In genomic region chr9:110196084-110196499, GRCh38 we compare ENCODE assay signal across 1 cellular context.
TF ChIP-seq lines count a peak whose summit lies in the region.
"Not testable (repeated sequence)": the region's sequence is repeated elsewhere in the genome, so short reads cannot be mapped to it uniquely, and the experiment has no call there.

No MANE protein-coding gene starts in this region.

TF ChIP-seq in HepG2, 621 proteins besides CTCF, POLR2A, EP300 and RAD21 (continued from another document and continues in another):
- TF ChIP-seq, protein P1, sequence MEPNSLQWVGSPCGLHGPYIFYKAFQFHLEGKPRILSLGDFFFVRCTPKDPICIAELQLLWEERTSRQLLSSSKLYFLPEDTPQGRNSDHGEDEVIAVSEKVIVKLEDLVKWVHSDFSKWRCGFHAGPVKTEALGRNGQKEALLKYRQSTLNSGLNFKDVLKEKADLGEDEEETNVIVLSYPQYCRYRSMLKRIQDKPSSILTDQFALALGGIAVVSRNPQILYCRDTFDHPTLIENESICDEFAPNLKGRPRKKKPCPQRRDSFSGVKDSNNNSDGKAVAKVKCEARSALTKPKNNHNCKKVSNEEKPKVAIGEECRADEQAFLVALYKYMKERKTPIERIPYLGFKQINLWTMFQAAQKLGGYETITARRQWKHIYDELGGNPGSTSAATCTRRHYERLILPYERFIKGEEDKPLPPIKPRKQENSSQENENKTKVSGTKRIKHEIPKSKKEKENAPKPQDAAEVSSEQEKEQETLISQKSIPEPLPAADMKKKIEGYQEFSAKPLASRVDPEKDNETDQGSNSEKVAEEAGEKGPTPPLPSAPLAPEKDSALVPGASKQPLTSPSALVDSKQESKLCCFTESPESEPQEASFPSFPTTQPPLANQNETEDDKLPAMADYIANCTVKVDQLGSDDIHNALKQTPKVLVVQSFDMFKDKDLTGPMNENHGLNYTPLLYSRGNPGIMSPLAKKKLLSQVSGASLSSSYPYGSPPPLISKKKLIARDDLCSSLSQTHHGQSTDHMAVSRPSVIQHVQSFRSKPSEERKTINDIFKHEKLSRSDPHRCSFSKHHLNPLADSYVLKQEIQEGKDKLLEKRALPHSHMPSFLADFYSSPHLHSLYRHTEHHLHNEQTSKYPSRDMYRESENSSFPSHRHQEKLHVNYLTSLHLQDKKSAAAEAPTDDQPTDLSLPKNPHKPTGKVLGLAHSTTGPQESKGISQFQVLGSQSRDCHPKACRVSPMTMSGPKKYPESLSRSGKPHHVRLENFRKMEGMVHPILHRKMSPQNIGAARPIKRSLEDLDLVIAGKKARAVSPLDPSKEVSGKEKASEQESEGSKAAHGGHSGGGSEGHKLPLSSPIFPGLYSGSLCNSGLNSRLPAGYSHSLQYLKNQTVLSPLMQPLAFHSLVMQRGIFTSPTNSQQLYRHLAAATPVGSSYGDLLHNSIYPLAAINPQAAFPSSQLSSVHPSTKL (CRISPR knock-in tag; IDR thresholded peaks at IDR 0.05), result peak; percentile 82
- TF ChIP-seq ISL2 (CRISPR knock-in tag; IDR thresholded peaks at IDR 0.05) (peak; percentile 45; the same call in 1 of the 2 replicates), MEF2D (CRISPR knock-in tag; IDR thresholded peaks at IDR 0.05) (0 out of 2 replicates have a peak, but pooled peaks have one; percentile 25), SOX13 (CRISPR knock-in tag; conservative IDR thresholded peaks at IDR 0.05 in 1 of 2, IDR thresholded peaks at IDR 0.05 in 1 of 2) (peak in 1 of 2 experiments; percentile 79; a peak in 2 of 4 replicates), HMG20A (CRISPR knock-in tag; IDR thresholded peaks at IDR 0.05; ENCODE audit: borderline replicate concordance) (peak; percentile 35; the same call in 1 of the 2 replicates), GATAD2A (CRISPR knock-in tag; IDR thresholded peaks at IDR 0.05) (peak; percentile 64; the same call in 1 of the 2 replicates), ZNF687 (CRISPR knock-in tag; IDR thresholded peaks at IDR 0.05) (peak; percentile 70), SAP130 (CRISPR knock-in tag; IDR thresholded peaks at IDR 0.05; ENCODE audit: low read depth) (peak; percentile 63), ZFY (CRISPR knock-in tag; IDR thresholded peaks at IDR 0.05) (0 out of 2 replicates have a peak, but pooled peaks have one; percentile 0), ZNF460 (CRISPR knock-in tag; IDR thresholded peaks at IDR 0.05; ENCODE audit: borderline replicate concordance) (peak; percentile 85; the same call in 1 of the 2 replicates), CEBPB (IDR thresholded peaks at IDR 0.05; ENCODE audit: borderline replicate concordance, low read depth, low read length) (peak; percentile 70; the same call in 1 of the 2 replicates), ZNF501 (CRISPR knock-in tag; IDR thresholded peaks at IDR 0.05) (peak; percentile 34; the same call in 1 of the 2 replicates), HNF4A (CRISPR knock-in tag; IDR thresholded peaks at IDR 0.05) (peak; percentile 57), MED1 (CRISPR knock-in tag; IDR thresholded peaks at IDR 0.05) (peak; percentile 68), HOXA3 (CRISPR knock-in tag; IDR thresholded peaks at IDR 0.05) (peak; percentile 50; the same call in 1 of the 2 replicates), ARID4A (CRISPR knock-in tag; IDR thresholded peaks at IDR 0.05; ENCODE audit: borderline replicate concordance) (peak; percentile 29; the same call in 1 of the 2 replicates), ZNF362 (CRISPR knock-in tag; IDR thresholded peaks at IDR 0.05; ENCODE audit: borderline replicate concordance) (peak; percentile 96), ZBTB7B (CRISPR knock-in tag; IDR thresholded peaks at IDR 0.05) (0 out of 2 replicates have a peak, but pooled peaks have one; percentile 19), ZNF770 (CRISPR knock-in tag; IDR thresholded peaks at IDR 0.05) (peak; percentile 99), NCOA2 (CRISPR knock-in tag; IDR thresholded peaks at IDR 0.05) (peak; percentile 46; the same call in 1 of the 2 replicates), MIER3 (CRISPR knock-in tag; IDR thresholded peaks at IDR 0.05; ENCODE audit: borderline replicate concordance) (peak; percentile 49; the same call in 1 of the 2 replicates), ZNF580 (CRISPR knock-in tag; IDR thresholded peaks at IDR 0.05; ENCODE audit: borderline replicate concordance, low read depth) (peak; percentile 29; the same call in 1 of the 2 replicates), ZNF317 (CRISPR knock-in tag; IDR thresholded peaks at IDR 0.05) (peak; percentile 35; the same call in 1 of the 2 replicates), NR2F6 (IDR thresholded peaks at IDR 0.05) (peak; percentile 67), NR2F6 (CRISPR knock-in tag; IDR thresholded peaks at IDR 0.05) (peak; percentile 62), ZNF121 (CRISPR knock-in tag; IDR thresholded peaks at IDR 0.05) (peak; percentile 97), FOSL2 (CRISPR knock-in tag; IDR thresholded peaks at IDR 0.05) (peak; percentile 86), CREM (IDR thresholded peaks at IDR 0.05) (peak; percentile 39; the same call in 1 of the 2 replicates), TBX3 (IDR thresholded peaks at IDR 0.05; ENCODE audit: borderline replicate concordance) (peak; percentile 50; the same call in 1 of the 2 replicates), FOXP1 (IDR thresholded peaks at IDR 0.05) (peak; percentile 60; the same call in 1 of the 2 replicates), FOXP1 (CRISPR knock-in tag; IDR thresholded peaks at IDR 0.05) (peak; percentile 67; the same call in 1 of the 2 replicates), ZMYM3 (CRISPR knock-in tag; IDR thresholded peaks at IDR 0.05) (peak; percentile 85), GFI1 (CRISPR knock-in tag; IDR thresholded peaks at IDR 0.05; ENCODE audit: borderline replicate concordance) (peak; percentile 66), RXRB (CRISPR knock-in tag; IDR thresholded peaks at IDR 0.05; ENCODE audit: borderline replicate concordance) (peak; percentile 10; the same call in 1 of the 2 replicates), FOXK2 (IDR thresholded peaks at IDR 0.05) (peak; percentile 69), THAP11 (CRISPR knock-in tag; IDR thresholded peaks at IDR 0.05) (0 out of 2 replicates have a peak, but pooled peaks have one; percentile 31), IRF2 (CRISPR knock-in tag; IDR thresholded peaks at IDR 0.05) (0 out of 2 replicates have a peak, but pooled peaks have one; percentile 25)
- TF ChIP-seq, protein P2, sequence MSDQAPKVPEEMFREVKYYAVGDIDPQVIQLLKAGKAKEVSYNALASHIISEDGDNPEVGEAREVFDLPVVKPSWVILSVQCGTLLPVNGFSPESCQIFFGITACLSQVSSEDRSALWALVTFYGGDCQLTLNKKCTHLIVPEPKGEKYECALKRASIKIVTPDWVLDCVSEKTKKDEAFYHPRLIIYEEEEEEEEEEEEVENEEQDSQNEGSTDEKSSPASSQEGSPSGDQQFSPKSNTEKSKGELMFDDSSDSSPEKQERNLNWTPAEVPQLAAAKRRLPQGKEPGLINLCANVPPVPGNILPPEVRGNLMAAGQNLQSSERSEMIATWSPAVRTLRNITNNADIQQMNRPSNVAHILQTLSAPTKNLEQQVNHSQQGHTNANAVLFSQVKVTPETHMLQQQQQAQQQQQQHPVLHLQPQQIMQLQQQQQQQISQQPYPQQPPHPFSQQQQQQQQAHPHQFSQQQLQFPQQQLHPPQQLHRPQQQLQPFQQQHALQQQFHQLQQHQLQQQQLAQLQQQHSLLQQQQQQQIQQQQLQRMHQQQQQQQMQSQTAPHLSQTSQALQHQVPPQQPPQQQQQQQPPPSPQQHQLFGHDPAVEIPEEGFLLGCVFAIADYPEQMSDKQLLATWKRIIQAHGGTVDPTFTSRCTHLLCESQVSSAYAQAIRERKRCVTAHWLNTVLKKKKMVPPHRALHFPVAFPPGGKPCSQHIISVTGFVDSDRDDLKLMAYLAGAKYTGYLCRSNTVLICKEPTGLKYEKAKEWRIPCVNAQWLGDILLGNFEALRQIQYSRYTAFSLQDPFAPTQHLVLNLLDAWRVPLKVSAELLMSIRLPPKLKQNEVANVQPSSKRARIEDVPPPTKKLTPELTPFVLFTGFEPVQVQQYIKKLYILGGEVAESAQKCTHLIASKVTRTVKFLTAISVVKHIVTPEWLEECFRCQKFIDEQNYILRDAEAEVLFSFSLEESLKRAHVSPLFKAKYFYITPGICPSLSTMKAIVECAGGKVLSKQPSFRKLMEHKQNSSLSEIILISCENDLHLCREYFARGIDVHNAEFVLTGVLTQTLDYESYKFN (CRISPR knock-in tag; conservative IDR thresholded peaks at IDR 0.05), result peak; percentile 52
- not testable (repeated sequence) for TF ChIP-seq SOX13 (IDR thresholded peaks at IDR 0.05); CREM (CRISPR knock-in tag; IDR thresholded peaks at IDR 0.05)
- TF ChIP-seq, protein P3, sequence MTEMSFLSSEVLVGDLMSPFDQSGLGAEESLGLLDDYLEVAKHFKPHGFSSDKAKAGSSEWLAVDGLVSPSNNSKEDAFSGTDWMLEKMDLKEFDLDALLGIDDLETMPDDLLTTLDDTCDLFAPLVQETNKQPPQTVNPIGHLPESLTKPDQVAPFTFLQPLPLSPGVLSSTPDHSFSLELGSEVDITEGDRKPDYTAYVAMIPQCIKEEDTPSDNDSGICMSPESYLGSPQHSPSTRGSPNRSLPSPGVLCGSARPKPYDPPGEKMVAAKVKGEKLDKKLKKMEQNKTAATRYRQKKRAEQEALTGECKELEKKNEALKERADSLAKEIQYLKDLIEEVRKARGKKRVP (CRISPR knock-in tag; IDR thresholded peaks at IDR 0.05), result peak in 1 of 2 experiments; percentile 90; a peak in 2 of 4 replicates
